ENCODE assay signal across 1 cellular context in genomic region chr7:92695308-92696261, GRCh38.
TF ChIP-seq lines count a peak whose summit lies in the region.

No MANE protein-coding gene starts in this region.

TF ChIP-seq in HepG2, 621 proteins besides CTCF, POLR2A, EP300 and RAD21 (continued from another document and continues in another):
- TF ChIP-seq BCLAF1 (IDR thresholded peaks at IDR 0.05) (no peak), CEBPG (CRISPR knock-in tag; IDR thresholded peaks at IDR 0.05) (peak; percentile 78; the same call in 1 of the 2 replicates), ZSCAN9 (CRISPR knock-in tag; IDR thresholded peaks at IDR 0.05; ENCODE audit: borderline replicate concordance) (peak; percentile 95; the same call in 1 of the 2 replicates), FOXA3 (CRISPR knock-in tag; IDR thresholded peaks at IDR 0.05) (peak; percentile 96), PBX3 (CRISPR knock-in tag; IDR thresholded peaks at IDR 0.05; ENCODE audit: borderline replicate concordance) (no peak), ZSCAN29 (CRISPR knock-in tag; conservative IDR thresholded peaks at IDR 0.05) (0 out of 2 replicates have a peak, but pooled peaks have one; percentile 36), NR2F6 (IDR thresholded peaks at IDR 0.05) (peak; percentile 84), NR2F6 (CRISPR knock-in tag; IDR thresholded peaks at IDR 0.05) (peak; percentile 89), ERF (CRISPR knock-in tag; IDR thresholded peaks at IDR 0.05) (peak; percentile 74), MIER2 (CRISPR knock-in tag; IDR thresholded peaks at IDR 0.05) (peak; percentile 70; the same call in 1 of the 2 replicates), ZNF350 (CRISPR knock-in tag; IDR thresholded peaks at IDR 0.05; ENCODE audit: borderline replicate concordance, low read depth) (peak; percentile 93), ZNF431 (CRISPR knock-in tag; IDR thresholded peaks at IDR 0.05; ENCODE audit: borderline replicate concordance, low read depth) (peak; percentile 73; the same call in 1 of the 2 replicates), ZFP91 (CRISPR knock-in tag; IDR thresholded peaks at IDR 0.05; ENCODE audit: borderline replicate concordance) (peak; percentile 64; the same call in 1 of the 2 replicates), ZMYM3 (CRISPR knock-in tag; IDR thresholded peaks at IDR 0.05) (peak; percentile 49; the same call in 1 of the 2 replicates), RXRB (CRISPR knock-in tag; IDR thresholded peaks at IDR 0.05; ENCODE audit: borderline replicate concordance) (peak; percentile 92), TAF1 (CRISPR knock-in tag; IDR thresholded peaks at IDR 0.05) (peak; percentile 58; the same call in 1 of the 2 replicates), NONO (IDR thresholded peaks at IDR 0.05) (no peak), NONO (CRISPR knock-in tag; conservative IDR thresholded peaks at IDR 0.05) (peak; percentile 7; the same call in 1 of the 2 replicates), TBP (CRISPR knock-in tag; IDR thresholded peaks at IDR 0.05) (no peak), ZNF580 (CRISPR knock-in tag; IDR thresholded peaks at IDR 0.05; ENCODE audit: borderline replicate concordance, low read depth) (peak; percentile 96; the same call in 1 of the 2 replicates), ZNF24 (IDR thresholded peaks at IDR 0.05) (peak; percentile 54; the same call in 1 of the 2 replicates), SOX6 (IDR thresholded peaks at IDR 0.05) (no peak), SOX6 (CRISPR knock-in tag; IDR thresholded peaks at IDR 0.05) (peak; percentile 99), PBX2 (CRISPR knock-in tag; IDR thresholded peaks at IDR 0.05) (peak; percentile 30; the same call in 1 of the 2 replicates), CREB1 (IDR thresholded peaks at IDR 0.05) (no peak), CREB1 (CRISPR knock-in tag; IDR thresholded peaks at IDR 0.05) (peak; percentile 85), ZHX1 (CRISPR knock-in tag; IDR thresholded peaks at IDR 0.05; ENCODE audit: low read depth) (0 out of 2 replicates have a peak, but pooled peaks have one; percentile 57), ZBED4 (CRISPR knock-in tag; IDR thresholded peaks at IDR 0.05; ENCODE audit: borderline replicate concordance) (peak; percentile 51; the same call in 1 of the 2 replicates), RFX1 (IDR thresholded peaks at IDR 0.05) (peak; percentile 67), GATA4 (IDR thresholded peaks at IDR 0.05; ENCODE audit: borderline replicate concordance, low read depth) (peak; percentile 95), ARHGAP35 (CRISPR knock-in tag; IDR thresholded peaks at IDR 0.05; ENCODE audit: borderline replicate concordance) (peak; percentile 43; the same call in 1 of the 2 replicates), ZNF414 (CRISPR knock-in tag; IDR thresholded peaks at IDR 0.05) (peak; percentile 77; the same call in 1 of the 2 replicates), MAX (IDR thresholded peaks at IDR 0.05) (peak; percentile 48), YEATS2 (CRISPR knock-in tag; IDR thresholded peaks at IDR 0.05; ENCODE audit: borderline replicate concordance) (peak; percentile 65; the same call in 1 of the 2 replicates), ZNF574 (CRISPR knock-in tag; IDR thresholded peaks at IDR 0.05) (peak; percentile 89), HDAC1 (CRISPR knock-in tag; IDR thresholded peaks at IDR 0.05) (peak; percentile 93), ZNF605 (CRISPR knock-in tag; IDR thresholded peaks at IDR 0.05) (peak; percentile 95), ZNF547 (CRISPR knock-in tag; IDR thresholded peaks at IDR 0.05) (peak; percentile 57; the same call in 1 of the 2 replicates), TARDBP (CRISPR knock-in tag; IDR thresholded peaks at IDR 0.05) (peak; percentile 87), DRAP1 (CRISPR knock-in tag; IDR thresholded peaks at IDR 0.05) (peak; percentile 61), ZFP41 (CRISPR knock-in tag; IDR thresholded peaks at IDR 0.05; ENCODE audit: borderline replicate concordance) (no peak), MEIS1 (CRISPR knock-in tag; IDR thresholded peaks at IDR 0.05; ENCODE audit: borderline replicate concordance) (peak; percentile 66), WIZ (CRISPR knock-in tag; IDR thresholded peaks at IDR 0.05) (no peak), ELF1 (CRISPR knock-in tag; IDR thresholded peaks at IDR 0.05) (peak; percentile 44), KAT7 (CRISPR knock-in tag; IDR thresholded peaks at IDR 0.05; ENCODE audit: borderline replicate concordance) (peak; percentile 78; the same call in 1 of the 2 replicates)
